In genomic region chr7:130959743-130960207, GRCh38 we compare ENCODE assay signal across 8 cellular contexts.
DNase-seq lines count a peak whose midpoint lies in the region.

No MANE protein-coding gene starts in this region.

- peak overlapping the region; percentile 92 for H3K4me3 Mint-ChIP-seq in activated CD4-positive, alpha-beta T cell treated with anti-CD3 and anti-CD28 coated beads, Interleukin-2, amount 10 ng/mL, durations not matched to agents 7 days and 5 days

- peaks cover 51% of the 10 kb centered on the region for H3K36me3 Mint-ChIP-seq in activated CD4-positive, alpha-beta T cell treated with anti-CD3 and anti-CD28 coated beads, Interleukin-2, amount 10 ng/mL, durations not matched to agents 7 days and 5 days (ENCODE audit: low read depth)

- H3K27ac Mint-ChIP-seq in activated CD4-positive, alpha-beta T cell treated with anti-CD3 and anti-CD28 coated beads, Interleukin-2, amount 10 ng/mL, durations not matched to agents 7 days and 5 days, result peak overlapping the region; percentile 98

- H3K4me3 ChIP-seq in Jurkat, Clone E6-1 (ENCODE audit: low read length), result peak overlapping the region; percentile 62

- DNase-seq in GM04503 (ENCODE audit: low read depth), result peak; percentile 64
- peak; percentile 55 for DNase-seq in Jurkat, Clone E6-1 (ENCODE audit: low read depth, low spot score)
- DNase-seq in activated CD4-positive, alpha-beta T cell treated with anti-CD3 and anti-CD28 coated beads, Interleukin-2, amount 10 ng/mL, durations not matched to agents 7 days and 5 days, result peak; percentile 70
- peak; percentile 20 for DNase-seq in kidney glomerular epithelial cell (lab: John Stamatoyannopoulos, UW)
- no peak for DNase-seq in NCI-H1417 treated with DMSO at 0.1 percent for 48 hours (lab: John Stamatoyannopoulos, UW)
- no peak for DNase-seq in AML-193 (lab: John Stamatoyannopoulos, UW)
- DNase-seq in SKM-1 (lab: John Stamatoyannopoulos, UW; ENCODE audit: unreplicated experiment), result no peak
- no peak for DNase-seq in CD1c-positive myeloid dendritic cell (ENCODE audit: extremely low spot score)

- CTCF ChIA-PET in activated CD4-positive, alpha-beta T cell treated with anti-CD3 and anti-CD28 coated beads, Interleukin-2, amount 10 ng/mL, durations not matched to agents 7 days and 5 days (lab: Charles Lee), result interaction anchor here (0.6 to 4.7 kb wide), 30 partner anchors 9 to 562 kb away, joined by 3 to 26 read pairs (median 6); no protein-coding TSS in a partner anchor

- H3K4me1 Mint-ChIP-seq in activated CD4-positive, alpha-beta T cell treated with anti-CD3 and anti-CD28 coated beads, Interleukin-2, amount 10 ng/mL, durations not matched to agents 7 days and 5 days, result peaks cover 66% of the 10 kb centered on the region

- H3K9me3 Mint-ChIP-seq in activated CD4-positive, alpha-beta T cell treated with anti-CD3 and anti-CD28 coated beads, Interleukin-2, amount 10 ng/mL, durations not matched to agents 7 days and 5 days, result no peaks in the 10 kb centered on the region

- H3K27me3 Mint-ChIP-seq in activated CD4-positive, alpha-beta T cell treated with anti-CD3 and anti-CD28 coated beads, Interleukin-2, amount 10 ng/mL, durations not matched to agents 7 days and 5 days, result no peaks in the 10 kb centered on the region

- POLR2A ChIA-PET in activated CD4-positive, alpha-beta T cell treated with anti-CD3 and anti-CD28 coated beads, Interleukin-2, amount 10 ng/mL, durations not matched to agents 7 days and 5 days (lab: Charles Lee), result interaction anchor here (0.6 to 1.8 kb wide), 6 partner anchors 11 to 56 kb away, joined by 3 to 6 read pairs (median 4); no protein-coding TSS in a partner anchor

Comparison
In these comparisons a context has a peak if more than half of its experiments do, and no peak if none do; other contexts are left out.
1. DNase-seq: peak in GM04503 (single experiment), Jurkat, Clone E6-1 (single experiment), activated CD4-positive, alpha-beta T cell treated with anti-CD3 and anti-CD28 coated beads, Interleukin-2, amount 10 ng/mL, durations not matched to agents 7 days and 5 days (single experiment) and kidney glomerular epithelial cell (single experiment); none in NCI-H1417 treated with DMSO at 0.1 percent for 48 hours (single experiment), AML-193 (0 of 2), SKM-1 (single experiment) and CD1c-positive myeloid dendritic cell (single experiment).